ENCODE assay signal across 8 cellular contexts in the genomic region with DNA sequence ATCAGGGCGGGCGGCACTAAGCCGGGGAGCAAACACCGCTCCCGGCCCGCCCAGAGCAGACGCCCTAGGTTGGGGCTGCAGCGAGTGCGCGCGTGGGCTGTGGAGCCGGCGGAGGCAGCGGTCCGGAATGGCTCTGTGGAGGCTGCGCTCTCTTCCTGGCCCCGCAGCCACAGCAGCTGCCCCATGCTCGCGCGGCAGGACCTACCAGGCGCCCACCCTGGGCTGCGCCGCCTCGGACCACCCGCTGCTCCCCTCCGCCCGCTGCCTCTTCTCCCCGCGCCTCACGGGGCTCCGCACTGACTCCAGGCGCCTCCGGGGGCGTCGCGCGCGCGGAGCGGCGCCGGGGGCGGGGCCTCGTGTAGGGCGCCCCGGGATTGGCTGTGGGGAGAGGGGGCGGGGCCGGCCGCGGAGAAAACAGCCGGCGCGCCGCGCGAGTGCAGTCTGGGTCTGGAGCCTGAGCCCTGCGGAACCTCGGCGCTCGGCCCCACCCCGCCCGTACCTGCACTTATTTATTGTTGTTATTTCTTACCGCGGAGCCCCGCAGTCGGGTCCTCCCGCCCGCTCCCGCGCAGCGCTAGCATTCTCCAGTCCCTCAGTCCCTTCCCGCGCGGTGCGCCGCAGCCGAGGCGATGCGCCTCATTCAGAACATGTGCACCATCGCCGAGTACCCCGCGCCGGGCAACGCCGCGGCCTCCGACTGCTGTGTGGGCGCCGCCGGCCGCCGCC. TPM values are rescaled to one million over a fixed set of nuclear protein-coding genes. Genes with fewer than 3 reads are reported as not detected.
DNase-seq lines count a peak whose midpoint lies in the region; ATAC-seq and TF ChIP-seq lines count a peak whose summit lies in the region.

A gene with protein sequence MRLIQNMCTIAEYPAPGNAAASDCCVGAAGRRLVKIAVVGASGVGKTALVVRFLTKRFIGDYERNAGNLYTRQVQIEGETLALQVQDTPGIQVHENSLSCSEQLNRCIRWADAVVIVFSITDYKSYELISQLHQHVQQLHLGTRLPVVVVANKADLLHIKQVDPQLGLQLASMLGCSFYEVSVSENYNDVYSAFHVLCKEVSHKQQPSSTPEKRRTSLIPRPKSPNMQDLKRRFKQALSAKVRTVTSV (plus strand): TSS at position 439 of the 726 bp plus-strand sequence. CDS start 191 bp downstream, at position 630.

- BruUV-seq in OCI-LY7 (replicated peaks; lab: Mats Ljungman, UMichigan): no TSS peak

- ATAC-seq in GM19468 (IDR thresholded peaks at IDR 0.05; ENCODE audit: extremely low read depth, unreplicated experiment): peak; percentile 94
- peak; percentile 97 for ATAC-seq in naive thymus-derived CD8-positive, alpha-beta T cell
- peak; percentile 96 for ATAC-seq in stimulated activated effector memory CD8-positive, alpha-beta T cell treated with anti-CD3 and anti-CD28 coated beads, Interleukin-12 subunit alpha, Interleukin-12 subunit beta, amount 100 ng/mL, for 72 hours

- peak within 1 kb of the TSS; percentile 75 to 88 (median 85) for H3K4me3 Mint-ChIP-seq in naive thymus-derived CD8-positive, alpha-beta T cell
- peak within 1 kb of the TSS; percentile 60 for H3K4me3 Mint-ChIP-seq in stimulated activated effector memory CD8-positive, alpha-beta T cell treated with anti-CD3 and anti-CD28 coated beads, Interleukin-12 subunit alpha, Interleukin-12 subunit beta, amount 100 ng/mL, for 72 hours

- no peak for TF ChIP-seq CTCF in HL-60 (IDR thresholded peaks at IDR 0.05; ENCODE audit: insufficient read depth, low read length)
- no peak for TF ChIP-seq CTCF in OCI-LY7 (conservative IDR thresholded peaks at IDR 0.05; ENCODE audit: low read length)
- no peak for TF ChIP-seq CTCF in fibroblast of lung (conservative IDR thresholded peaks at IDR 0.05 in 1 of 2, IDR thresholded peaks at IDR 0.05 in 1 of 2; ENCODE audit: low read depth in 1 of 2, low read length in 2 of 2)

- no peaks in the 10 kb centered on the region for H3K9me2 ChIP-seq in OCI-LY7 (ENCODE audit: insufficient read depth, low read length)

- H3K4me2 ChIP-seq in OCI-LY7 (ENCODE audit: low read length): peak within 1 kb of the TSS; percentile 9; the same call in 1 of the 2 replicates
- peak within 1 kb of the TSS; percentile 87 for H3K4me2 ChIP-seq in fibroblast of lung (ENCODE audit: extremely low read depth, insufficient read depth, low read length)

- H4K20me1 ChIP-seq in OCI-LY7 (ENCODE audit: insufficient read depth, low read length) (no peaks in the 10 kb centered on the region), fibroblast of lung (ENCODE audit: control insufficient read depth, extremely low read depth, insufficient read depth, low read length) (no peaks in the 10 kb centered on the region)

- peak within 1 kb of the TSS in 4 of 10 donors; percentile 6 to 75 (median 43) for H3K27ac Mint-ChIP-seq in naive thymus-derived CD8-positive, alpha-beta T cell
- H3K27ac Mint-ChIP-seq in stimulated activated effector memory CD8-positive, alpha-beta T cell treated with anti-CD3 and anti-CD28 coated beads, Interleukin-12 subunit alpha, Interleukin-12 subunit beta, amount 100 ng/mL, for 72 hours: no peak within 1 kb of the TSS

- peaks cover 2 to 8% (median 6%) of the 10 kb centered on the region in 3 donors for H3K36me3 Mint-ChIP-seq in naive thymus-derived CD8-positive, alpha-beta T cell
- H3K36me3 Mint-ChIP-seq in stimulated activated effector memory CD8-positive, alpha-beta T cell treated with anti-CD3 and anti-CD28 coated beads, Interleukin-12 subunit alpha, Interleukin-12 subunit beta, amount 100 ng/mL, for 72 hours: no peaks in the 10 kb centered on the region

- H3K27me3 ChIP-seq in HL-60 (ENCODE audit: insufficient read depth, poor library complexity, severe bottlenecking) (no peaks in the 10 kb centered on the region), fibroblast of lung (ENCODE audit: control insufficient read depth, insufficient read depth, low read length) (peaks cover 12% of the 10 kb centered on the region)

- H2AFZ ChIP-seq in OCI-LY7 (ENCODE audit: low read length) (no peak within 1 kb of the TSS), fibroblast of lung (ENCODE audit: low read length) (peak within 1 kb of the TSS; percentile 30)

- CTCF ChIA-PET in OCI-LY7 (lab: Charles Lee; ENCODE audit: unreplicated experiment): no interaction called here

- intact Hi-C loops in OCI-LY7 (cut with micrococcal nuclease; ENCODE audit: unreplicated experiment): loop anchor here (10.0 kb wide), 1 partner anchor 487 kb away; no protein-coding TSS in a partner anchor

- POLR2A ChIA-PET in OCI-LY7 (lab: Charles Lee): no interaction called here
- POLR2A ChIA-PET in naive thymus-derived CD8-positive, alpha-beta T cell (lab: Charles Lee): interaction anchor here (1.1 to 1.3 kb wide), 2 partner anchors 140 to 150 kb away, joined by 3 to 8 read pairs; no protein-coding TSS in a partner anchor

- H3K27ac ChIP-seq in HL-60 (replicated peaks) (no peak within 1 kb of the TSS), OCI-LY7 (ENCODE audit: low read depth, low read length, poor library complexity, severe bottlenecking) (no peak within 1 kb of the TSS), fibroblast of lung (ENCODE audit: insufficient read depth, low read length) (no peak within 1 kb of the TSS)

- peaks cover 0 to 13% (median 9%) of the 10 kb centered on the region in 9 donors for H3K9me3 Mint-ChIP-seq in naive thymus-derived CD8-positive, alpha-beta T cell
- H3K9me3 Mint-ChIP-seq in stimulated activated effector memory CD8-positive, alpha-beta T cell treated with anti-CD3 and anti-CD28 coated beads, Interleukin-12 subunit alpha, Interleukin-12 subunit beta, amount 100 ng/mL, for 72 hours: peaks cover 4% of the 10 kb centered on the region

- H3K4me1 ChIP-seq in OCI-LY7 (ENCODE audit: insufficient read depth, low read length, poor library complexity, severe bottlenecking) (no peaks in the 10 kb centered on the region), fibroblast of lung (ENCODE audit: control insufficient read depth, extremely low read depth, insufficient read depth, low read length) (peaks cover 2% of the 10 kb centered on the region)

- H3K9ac ChIP-seq in fibroblast of lung (ENCODE audit: insufficient read depth, low read length): peak within 1 kb of the TSS; percentile 34

- H3K27me3 Mint-ChIP-seq in naive thymus-derived CD8-positive, alpha-beta T cell: peaks cover 11 to 55% (median 26%) of the 10 kb centered on the region in 5 donors

- H3K36me3 ChIP-seq in OCI-LY7 (ENCODE audit: insufficient read depth, low read length) (no peaks in the 10 kb centered on the region), fibroblast of lung (ENCODE audit: control insufficient read depth, insufficient read depth, low read length) (no peaks in the 10 kb centered on the region)

- H3K79me2 ChIP-seq in OCI-LY7 (ENCODE audit: insufficient read depth, low read depth, low read length): no peaks in the 10 kb centered on the region
- no peaks in the 10 kb centered on the region for H3K79me2 ChIP-seq in fibroblast of lung (ENCODE audit: control insufficient read depth, insufficient read depth, low read length)

- peaks cover 0 to 15% (median 7%) of the 10 kb centered on the region in 4 donors for H3K4me1 Mint-ChIP-seq in naive thymus-derived CD8-positive, alpha-beta T cell
- peaks cover 11% of the 10 kb centered on the region for H3K4me1 Mint-ChIP-seq in stimulated activated effector memory CD8-positive, alpha-beta T cell treated with anti-CD3 and anti-CD28 coated beads, Interleukin-12 subunit alpha, Interleukin-12 subunit beta, amount 100 ng/mL, for 72 hours

- H3K4me3 ChIP-seq in HL-60 (replicated peaks; ENCODE audit: insufficient read depth, low read length): peak within 1 kb of the TSS; percentile 62
- no peak within 1 kb of the TSS for H3K4me3 ChIP-seq in OCI-LY7 (ENCODE audit: low read depth, low read length, poor library complexity, severe bottlenecking)
- peak within 1 kb of the TSS; percentile 38 to 67 (median 54) for H3K4me3 ChIP-seq in fibroblast of lung (replicated peaks in 1 of 4; ENCODE audit: control extremely low read depth in 1 of 4, insufficient read depth in 1 of 4, low read depth in 3 of 4, low read length in 4 of 4)

- no peaks in the 10 kb centered on the region for H3K9me3 ChIP-seq in OCI-LY7 (ENCODE audit: low read length)
- H3K9me3 ChIP-seq in fibroblast of lung (ENCODE audit: control insufficient read depth, insufficient read depth, low read depth, low read length): no peaks in the 10 kb centered on the region

- peak; percentile 45 for DNase-seq in CMK (ENCODE audit: low read depth)
- DNase-seq in HL-60 (ENCODE audit: low read depth in 1 of 2, low spot score in 1 of 2): peak; percentile 35 to 64
- DNase-seq in OCI-LY7 (ENCODE audit: low spot score): no peak
- peak; percentile 70 for DNase-seq in activated T-helper 1 cell treated with Interleukin-2 at 50 U/mL for 16 hours (ENCODE audit: low read depth)
- DNase-seq in fibroblast of lung (ENCODE audit: low read depth in 2 of 2): peak; percentile 59 to 65
- DNase-seq in naive thymus-derived CD8-positive, alpha-beta T cell: peak; percentile 75 to 87 (median 83)
- DNase-seq in stimulated activated effector memory CD8-positive, alpha-beta T cell treated with anti-CD3 and anti-CD28 coated beads, Interleukin-12 subunit alpha, Interleukin-12 subunit beta, amount 100 ng/mL, for 72 hours (ENCODE audit: low spot score in 2 of 2): peak; percentile 73 to 87

RNA-seq across cellular contexts. Expression of the gene that starts here (rescaled TPM):
- total RNA-seq in OCI-LY7 (2014; rRNA removed; shearing (Covaris generic)): 0.10 TPM in 1 of 2 replicates, not detected in the other
- total RNA-seq in OCI-LY7 (2022) (not detected in 2 replicates), fibroblast of lung (0.26 and 2.1 TPM in 2 replicates)
- 2.3 and 15.2 TPM in 2 replicates for polyA plus RNA-seq in fibroblast of lung
- 1.6 and 9.0 TPM in 2 replicates for polyA plus RNA-seq in fibroblast of lung (2012)
- polyA minus RNA-seq in fibroblast of lung (ENCODE audit: low replicate concordance): 1.6 and 5.9 TPM in 2 replicates
- total RNA-seq in naive thymus-derived CD8-positive, alpha-beta T cell: under 1 TPM; 0.63 to 0.73 TPM
- polyA plus RNA-seq in naive thymus-derived CD8-positive, alpha-beta T cell: under 1 TPM; 0.15 to 0.41 (median 0.35) TPM

Comparison
In these comparisons a context has a peak if more than half of its experiments do, and no peak if none do; other contexts are left out.
1. Peak in DNase-seq and ATAC-seq in naive thymus-derived CD8-positive, alpha-beta T cell; RNA of the gene not detected or under 1 TPM.